Comparison of ENCODE assay signal across 1 cellular context in the genomic region with DNA sequence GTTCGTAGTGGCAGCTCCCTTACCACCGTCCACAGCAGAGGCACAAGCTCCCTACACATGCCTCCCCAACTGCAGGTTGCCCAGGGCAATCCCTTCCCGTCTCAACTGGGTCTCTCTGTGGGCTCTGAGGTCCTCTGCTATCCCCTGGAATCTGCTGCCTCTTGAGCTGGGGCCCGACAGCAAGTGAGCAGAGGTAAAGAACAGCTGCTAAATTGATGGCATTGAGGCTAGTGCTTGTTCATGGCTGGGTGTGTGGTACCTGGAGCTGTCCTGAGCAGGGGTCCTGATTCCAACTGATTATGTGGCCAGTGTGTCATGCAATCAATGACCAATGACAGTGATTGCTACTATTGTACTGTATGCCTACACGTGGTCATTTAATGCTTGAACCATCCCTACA.
TF ChIP-seq lines count a peak whose summit lies in the region.

No MANE protein-coding gene starts in this region.

TF ChIP-seq in HepG2, 621 proteins besides CTCF, POLR2A, EP300 and RAD21 (continued from another document):
- TF ChIP-seq, protein P1, sequence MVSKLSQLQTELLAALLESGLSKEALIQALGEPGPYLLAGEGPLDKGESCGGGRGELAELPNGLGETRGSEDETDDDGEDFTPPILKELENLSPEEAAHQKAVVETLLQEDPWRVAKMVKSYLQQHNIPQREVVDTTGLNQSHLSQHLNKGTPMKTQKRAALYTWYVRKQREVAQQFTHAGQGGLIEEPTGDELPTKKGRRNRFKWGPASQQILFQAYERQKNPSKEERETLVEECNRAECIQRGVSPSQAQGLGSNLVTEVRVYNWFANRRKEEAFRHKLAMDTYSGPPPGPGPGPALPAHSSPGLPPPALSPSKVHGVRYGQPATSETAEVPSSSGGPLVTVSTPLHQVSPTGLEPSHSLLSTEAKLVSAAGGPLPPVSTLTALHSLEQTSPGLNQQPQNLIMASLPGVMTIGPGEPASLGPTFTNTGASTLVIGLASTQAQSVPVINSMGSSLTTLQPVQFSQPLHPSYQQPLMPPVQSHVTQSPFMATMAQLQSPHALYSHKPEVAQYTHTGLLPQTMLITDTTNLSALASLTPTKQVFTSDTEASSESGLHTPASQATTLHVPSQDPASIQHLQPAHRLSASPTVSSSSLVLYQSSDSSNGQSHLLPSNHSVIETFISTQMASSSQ (IDR thresholded peaks at IDR 0.05; ENCODE audit: low read depth): no peak
- TF ChIP-seq, protein P1 (CRISPR knock-in tag; IDR thresholded peaks at IDR 0.05; ENCODE audit: borderline replicate concordance): peak; percentile 52; the same call in 1 of the 2 replicates
- TF ChIP-seq ZNF441 (CRISPR knock-in tag; IDR thresholded peaks at IDR 0.05; ENCODE audit: borderline replicate concordance) (peak; percentile 42; the same call in 1 of the 2 replicates), ZKSCAN8 (CRISPR knock-in tag; IDR thresholded peaks at IDR 0.05; ENCODE audit: borderline replicate concordance) (no peak), DNMT1 (CRISPR knock-in tag; IDR thresholded peaks at IDR 0.05) (peak; percentile 83; the same call in 1 of the 2 replicates), NFYC (CRISPR knock-in tag; IDR thresholded peaks at IDR 0.05) (no peak), ZNF33A (CRISPR knock-in tag; IDR thresholded peaks at IDR 0.05; ENCODE audit: borderline replicate concordance) (no peak), MIER2 (CRISPR knock-in tag; IDR thresholded peaks at IDR 0.05) (peak; percentile 95), JUN (CRISPR knock-in tag; IDR thresholded peaks at IDR 0.05) (peak; percentile 47; the same call in 1 of the 2 replicates), WIZ (CRISPR knock-in tag; IDR thresholded peaks at IDR 0.05) (peak; percentile 70; the same call in 1 of the 2 replicates), AKAP8 (CRISPR knock-in tag; IDR thresholded peaks at IDR 0.05) (0 out of 2 replicates have a peak, but pooled peaks have one; percentile 35), ZSCAN31 (CRISPR knock-in tag; IDR thresholded peaks at IDR 0.05; ENCODE audit: low read depth) (no peak), ZNF674 (CRISPR knock-in tag; IDR thresholded peaks at IDR 0.05; ENCODE audit: low read depth) (0 out of 2 replicates have a peak, but pooled peaks have one; percentile 34), ZNF510 (CRISPR knock-in tag; IDR thresholded peaks at IDR 0.05; ENCODE audit: low read depth) (0 out of 2 replicates have a peak, but pooled peaks have one; percentile 55), ZNF468 (CRISPR knock-in tag; IDR thresholded peaks at IDR 0.05) (0 out of 2 replicates have a peak, but pooled peaks have one; percentile 40)
- TF ChIP-seq, protein P2, sequence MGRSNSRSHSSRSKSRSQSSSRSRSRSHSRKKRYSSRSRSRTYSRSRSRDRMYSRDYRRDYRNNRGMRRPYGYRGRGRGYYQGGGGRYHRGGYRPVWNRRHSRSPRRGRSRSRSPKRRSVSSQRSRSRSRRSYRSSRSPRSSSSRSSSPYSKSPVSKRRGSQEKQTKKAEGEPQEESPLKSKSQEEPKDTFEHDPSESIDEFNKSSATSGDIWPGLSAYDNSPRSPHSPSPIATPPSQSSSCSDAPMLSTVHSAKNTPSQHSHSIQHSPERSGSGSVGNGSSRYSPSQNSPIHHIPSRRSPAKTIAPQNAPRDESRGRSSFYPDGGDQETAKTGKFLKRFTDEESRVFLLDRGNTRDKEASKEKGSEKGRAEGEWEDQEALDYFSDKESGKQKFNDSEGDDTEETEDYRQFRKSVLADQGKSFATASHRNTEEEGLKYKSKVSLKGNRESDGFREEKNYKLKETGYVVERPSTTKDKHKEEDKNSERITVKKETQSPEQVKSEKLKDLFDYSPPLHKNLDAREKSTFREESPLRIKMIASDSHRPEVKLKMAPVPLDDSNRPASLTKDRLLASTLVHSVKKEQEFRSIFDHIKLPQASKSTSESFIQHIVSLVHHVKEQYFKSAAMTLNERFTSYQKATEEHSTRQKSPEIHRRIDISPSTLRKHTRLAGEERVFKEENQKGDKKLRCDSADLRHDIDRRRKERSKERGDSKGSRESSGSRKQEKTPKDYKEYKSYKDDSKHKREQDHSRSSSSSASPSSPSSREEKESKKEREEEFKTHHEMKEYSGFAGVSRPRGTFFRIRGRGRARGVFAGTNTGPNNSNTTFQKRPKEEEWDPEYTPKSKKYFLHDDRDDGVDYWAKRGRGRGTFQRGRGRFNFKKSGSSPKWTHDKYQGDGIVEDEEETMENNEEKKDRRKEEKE (IDR thresholded peaks at IDR 0.05): no peak
- TF ChIP-seq, protein P3, sequence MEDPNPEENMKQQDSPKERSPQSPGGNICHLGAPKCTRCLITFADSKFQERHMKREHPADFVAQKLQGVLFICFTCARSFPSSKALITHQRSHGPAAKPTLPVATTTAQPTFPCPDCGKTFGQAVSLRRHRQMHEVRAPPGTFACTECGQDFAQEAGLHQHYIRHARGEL (CRISPR knock-in tag; IDR thresholded peaks at IDR 0.05): 0 out of 2 replicates have a peak, but pooled peaks have one; percentile 23
- TF ChIP-seq, protein P4, sequence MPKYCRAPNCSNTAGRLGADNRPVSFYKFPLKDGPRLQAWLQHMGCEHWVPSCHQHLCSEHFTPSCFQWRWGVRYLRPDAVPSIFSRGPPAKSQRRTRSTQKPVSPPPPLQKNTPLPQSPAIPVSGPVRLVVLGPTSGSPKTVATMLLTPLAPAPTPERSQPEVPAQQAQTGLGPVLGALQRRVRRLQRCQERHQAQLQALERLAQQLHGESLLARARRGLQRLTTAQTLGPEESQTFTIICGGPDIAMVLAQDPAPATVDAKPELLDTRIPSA (CRISPR knock-in tag; IDR thresholded peaks at IDR 0.05; ENCODE audit: borderline replicate concordance): no peak
- TF ChIP-seq, protein P5, sequence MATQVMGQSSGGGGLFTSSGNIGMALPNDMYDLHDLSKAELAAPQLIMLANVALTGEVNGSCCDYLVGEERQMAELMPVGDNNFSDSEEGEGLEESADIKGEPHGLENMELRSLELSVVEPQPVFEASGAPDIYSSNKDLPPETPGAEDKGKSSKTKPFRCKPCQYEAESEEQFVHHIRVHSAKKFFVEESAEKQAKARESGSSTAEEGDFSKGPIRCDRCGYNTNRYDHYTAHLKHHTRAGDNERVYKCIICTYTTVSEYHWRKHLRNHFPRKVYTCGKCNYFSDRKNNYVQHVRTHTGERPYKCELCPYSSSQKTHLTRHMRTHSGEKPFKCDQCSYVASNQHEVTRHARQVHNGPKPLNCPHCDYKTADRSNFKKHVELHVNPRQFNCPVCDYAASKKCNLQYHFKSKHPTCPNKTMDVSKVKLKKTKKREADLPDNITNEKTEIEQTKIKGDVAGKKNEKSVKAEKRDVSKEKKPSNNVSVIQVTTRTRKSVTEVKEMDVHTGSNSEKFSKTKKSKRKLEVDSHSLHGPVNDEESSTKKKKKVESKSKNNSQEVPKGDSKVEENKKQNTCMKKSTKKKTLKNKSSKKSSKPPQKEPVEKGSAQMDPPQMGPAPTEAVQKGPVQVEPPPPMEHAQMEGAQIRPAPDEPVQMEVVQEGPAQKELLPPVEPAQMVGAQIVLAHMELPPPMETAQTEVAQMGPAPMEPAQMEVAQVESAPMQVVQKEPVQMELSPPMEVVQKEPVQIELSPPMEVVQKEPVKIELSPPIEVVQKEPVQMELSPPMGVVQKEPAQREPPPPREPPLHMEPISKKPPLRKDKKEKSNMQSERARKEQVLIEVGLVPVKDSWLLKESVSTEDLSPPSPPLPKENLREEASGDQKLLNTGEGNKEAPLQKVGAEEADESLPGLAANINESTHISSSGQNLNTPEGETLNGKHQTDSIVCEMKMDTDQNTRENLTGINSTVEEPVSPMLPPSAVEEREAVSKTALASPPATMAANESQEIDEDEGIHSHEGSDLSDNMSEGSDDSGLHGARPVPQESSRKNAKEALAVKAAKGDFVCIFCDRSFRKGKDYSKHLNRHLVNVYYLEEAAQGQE (IDR thresholded peaks at IDR 0.05; ENCODE audit: borderline replicate concordance in 1 of 2, low read depth in 1 of 2, low read length in 2 of 2): peak; percentile 63 to 93
